In genomic region chr16:77951788-77952187, GRCh38 we compare ENCODE assay signal across 8 cellular contexts.
DNase-seq lines count a peak whose midpoint lies in the region; ATAC-seq and TF ChIP-seq lines count a peak whose summit lies in the region.

No MANE protein-coding gene starts in this region.

- DNase-seq in Daoy (ENCODE audit: low read depth) (peak; percentile 23), OCI-M1 (lab: John Stamatoyannopoulos, UW) (peak; percentile 30), iPS-NIHi11 (ENCODE audit: low spot score) (peak; percentile 78), NCI-H446 (lab: John Stamatoyannopoulos, UW) (no peak), spleen (no peak)
- no peak for DNase-seq in effector CD4-positive, alpha-beta T cell

- H3K27ac ChIP-seq in spleen = no peak overlapping the region

- ATAC-seq in HG03520 (IDR thresholded peaks at IDR 0.05; ENCODE audit: unreplicated experiment) = peak; percentile 47
- no peak for ATAC-seq in GM21528 (IDR thresholded peaks at IDR 0.05; ENCODE audit: low FRiP score, unreplicated experiment)

- peaks cover 0 to 11% (median 0%) of the 10 kb centered on the region in 7 donors for H3K27me3 ChIP-seq in spleen (replicated peaks in 1 of 7)

- no peak for TF ChIP-seq CTCF in spleen (IDR thresholded peaks at IDR 0.05 in 8 of 11, conservative IDR thresholded peaks at IDR 0.05 in 3 of 11)

- intact Hi-C loops in spleen (cut with DNase I; ENCODE audit: low total_unique reads) = no loop called here

- peaks cover 0 to 6% (median 0%) of the 10 kb centered on the region in 6 donors for H3K4me1 ChIP-seq in spleen

- H3K9me3 ChIP-seq in spleen = no peaks in the 10 kb centered on the region

- TF ChIP-seq POLR2A in spleen (IDR thresholded peaks at IDR 0.05) = no peak

- no peak overlapping the region for H3K4me3 ChIP-seq in spleen

- WGBS in spleen, 5 donors = 12 to 26% (median 22%) methylated on average over 2 of the region's 2 CpGs

- H3K36me3 ChIP-seq in spleen = no peaks in the 10 kb centered on the region

Comparison
In these comparisons a context has a peak if more than half of its experiments do, and no peak if none do; other contexts are left out.
1. DNase-seq: peak in Daoy (single experiment), OCI-M1 (single experiment) and iPS-NIHi11 (single experiment); none in effector CD4-positive, alpha-beta T cell (single experiment), NCI-H446 (0 of 2) and spleen (single experiment).